ENCODE assay signal across 8 cellular contexts in genomic region chr11:125941606-125942275, GRCh38. TPM values are rescaled to one million over a fixed set of nuclear protein-coding genes. Genes with fewer than 3 reads are reported as not detected.
DNase-seq lines count a peak whose midpoint lies in the region; ATAC-seq and TF ChIP-seq lines count a peak whose summit lies in the region.

No MANE protein-coding gene starts in this region.

- peak overlapping the region; percentile 67 for H3K27ac Mint-ChIP-seq in T-helper 17 cell
- peak overlapping the region; percentile 32 for H3K27ac Mint-ChIP-seq in MCF 10A (ENCODE audit: low read depth, unreplicated experiment)
- no peak overlapping the region for H3K27ac Mint-ChIP-seq in natural killer cell treated with Interleukin-12 subunit alpha and Interleukin-12 subunit beta and Interleukin-15 and Interleukin-18, amount 100 ng/mL, for 72 hours

- peak; percentile 0 for DNase-seq in NCI-H1694 treated with DMSO at 0.1 percent for 48 hours (lab: John Stamatoyannopoulos, UW)
- DNase-seq in NCI-H1694 (lab: John Stamatoyannopoulos, UW), result no peak
- DNase-seq in NCI-H1092 treated with DMSO at 0.1 percent for 48 hours (lab: John Stamatoyannopoulos, UW), result peak; percentile 73
- DNase-seq in T-helper 17 cell, result peak in 2 of 3 donors; percentile 13 to 28
- DNase-seq in MCF 10A (ENCODE audit: unreplicated experiment), result peak; percentile 61
- DNase-seq in kidney glomerular epithelial cell (lab: John Stamatoyannopoulos, UW), result peak; percentile 30
- peak in 2 of 3 experiments; percentile 9 to 29 for DNase-seq in stimulated activated CD4-positive, alpha-beta T cell treated with anti-CD3 and anti-CD28 coated beads, TNF-alpha, amount 100 ng/mL, for 4 hours (ENCODE audit: low read depth in 3 of 3)
- DNase-seq in natural killer cell treated with Interleukin-12 subunit alpha and Interleukin-12 subunit beta and Interleukin-15 and Interleukin-18, amount 100 ng/mL, for 72 hours (ENCODE audit: low spot score), result no peak

- H3K4me1 Mint-ChIP-seq in T-helper 17 cell (peaks cover 19% of the 10 kb centered on the region), MCF 10A (ENCODE audit: insufficient read depth, unreplicated experiment) (peaks cover 9% of the 10 kb centered on the region)
- H3K4me1 Mint-ChIP-seq in natural killer cell treated with Interleukin-12 subunit alpha and Interleukin-12 subunit beta and Interleukin-15 and Interleukin-18, amount 100 ng/mL, for 72 hours (ENCODE audit: low read depth in 2 of 2), result peaks cover 6% of the 10 kb centered on the region in 2 donors

- H3K27me3 Mint-ChIP-seq in T-helper 17 cell, result peaks cover 12% of the 10 kb centered on the region
- no peaks in the 10 kb centered on the region for H3K27me3 Mint-ChIP-seq in MCF 10A (ENCODE audit: insufficient read depth, unreplicated experiment)
- H3K27me3 Mint-ChIP-seq in natural killer cell treated with Interleukin-12 subunit alpha and Interleukin-12 subunit beta and Interleukin-15 and Interleukin-18, amount 100 ng/mL, for 72 hours, result peaks cover 6 to 11% of the 10 kb centered on the region in 2 donors

- peak; percentile 70 for ATAC-seq in T-helper 17 cell
- ATAC-seq in natural killer cell treated with Interleukin-12 subunit alpha and Interleukin-12 subunit beta and Interleukin-15 and Interleukin-18, amount 100 ng/mL, for 72 hours, result no peak

- no peaks in the 10 kb centered on the region for H3K36me3 Mint-ChIP-seq in T-helper 17 cell (ENCODE audit: low read depth)
- H3K36me3 Mint-ChIP-seq in MCF 10A (ENCODE audit: insufficient read depth, unreplicated experiment), result no peaks in the 10 kb centered on the region
- no peaks in the 10 kb centered on the region for H3K36me3 Mint-ChIP-seq in natural killer cell treated with Interleukin-12 subunit alpha and Interleukin-12 subunit beta and Interleukin-15 and Interleukin-18, amount 100 ng/mL, for 72 hours

- CTCF ChIA-PET in MCF 10A (lab: Yijun Ruan, JAX), result interaction anchor here (0.6 to 7.4 kb wide), 47 partner anchors 9 to 764 kb away, joined by 3 to 137 read pairs (median 4); partner anchors contain the start of genes CDON and DDX25

- POLR2A ChIA-PET in MCF 10A (lab: Yijun Ruan, JAX), result interaction anchor here (1.3 to 2.7 kb wide), 2 partner anchors 120 to 172 kb away, joined by 6 to 14 read pairs; partner anchors contain the start of gene CDON

- intact Hi-C loops in MCF 10A (cut with micrococcal nuclease), result loop anchor here (1.0 kb wide), 2 partner anchors 120 to 253 kb away; no protein-coding TSS in a partner anchor

- no TSS peak for BruUV-seq in MCF 10A (replicated peaks; lab: Mats Ljungman, UMichigan)

- H3K9me3 Mint-ChIP-seq in MCF 10A (ENCODE audit: unreplicated experiment), result no peaks in the 10 kb centered on the region
- no peaks in the 10 kb centered on the region for H3K9me3 Mint-ChIP-seq in natural killer cell treated with Interleukin-12 subunit alpha and Interleukin-12 subunit beta and Interleukin-15 and Interleukin-18, amount 100 ng/mL, for 72 hours

- H3K9me3 ChIP-seq in T-helper 17 cell (ENCODE audit: control insufficient read depth, low read length, poor library complexity, severe bottlenecking), result no peaks in the 10 kb centered on the region

- peak; percentile 70 for TF ChIP-seq CTCF in MCF 10A (IDR thresholded peaks at IDR 0.05; ENCODE audit: unreplicated experiment)

- peak overlapping the region; percentile 33 for H3K4me3 Mint-ChIP-seq in T-helper 17 cell
- no peak overlapping the region for H3K4me3 Mint-ChIP-seq in MCF 10A (ENCODE audit: unreplicated experiment)
- no peak overlapping the region for H3K4me3 Mint-ChIP-seq in natural killer cell treated with Interleukin-12 subunit alpha and Interleukin-12 subunit beta and Interleukin-15 and Interleukin-18, amount 100 ng/mL, for 72 hours

RNA-seq across cellular contexts. Expression of gene VSIG10L2, which starts 4.1 kb away (rescaled TPM):
- total RNA-seq in T-helper 17 cell (not detected), MCF 10A (2022) (not detected in 2 replicates)
- total RNA-seq in natural killer cell treated with Interleukin-12 subunit alpha and Interleukin-12 subunit beta and Interleukin-15 and Interleukin-18, amount 100 ng/mL, for 72 hours, result not detected

RNA-seq across cellular contexts. Expression of gene DDX25, which starts 37.4 kb away (rescaled TPM):
- total RNA-seq in T-helper 17 cell (not detected), MCF 10A (2022) (not detected in 2 replicates)
- not detected for total RNA-seq in natural killer cell treated with Interleukin-12 subunit alpha and Interleukin-12 subunit beta and Interleukin-15 and Interleukin-18, amount 100 ng/mL, for 72 hours

RNA-seq across cellular contexts. Expression of gene PUS3, which starts 38.7 kb away (rescaled TPM):
- total RNA-seq in T-helper 17 cell (1 to 10 TPM; 3.5 to 4.1 TPM), MCF 10A (2022) (12.7 and 16.5 TPM in 2 replicates)
- 10 to 100 TPM; 11.6 to 12.9 TPM for total RNA-seq in natural killer cell treated with Interleukin-12 subunit alpha and Interleukin-12 subunit beta and Interleukin-15 and Interleukin-18, amount 100 ng/mL, for 72 hours

RNA-seq across cellular contexts. Expression of gene HYLS1, which starts 54.3 kb away (rescaled TPM):
- total RNA-seq in T-helper 17 cell (1 to 10 TPM; 3.3 to 3.9 TPM), MCF 10A (2022) (7.9 and 10.2 TPM in 2 replicates)
- 1 to 10 TPM; 6.4 to 8.4 TPM for total RNA-seq in natural killer cell treated with Interleukin-12 subunit alpha and Interleukin-12 subunit beta and Interleukin-15 and Interleukin-18, amount 100 ng/mL, for 72 hours

Comparison
In these comparisons a context has a peak if more than half of its experiments do, and no peak if none do; other contexts are left out.
1. DNase-seq: peak in NCI-H1694 treated with DMSO at 0.1 percent for 48 hours (single experiment), NCI-H1092 treated with DMSO at 0.1 percent for 48 hours (single experiment), T-helper 17 cell (2 of 3), MCF 10A (single experiment), kidney glomerular epithelial cell (single experiment) and stimulated activated CD4-positive, alpha-beta T cell treated with anti-CD3 and anti-CD28 coated beads, TNF-alpha, amount 100 ng/mL, for 4 hours (2 of 3); none in NCI-H1694 (single experiment) and natural killer cell treated with Interleukin-12 subunit alpha and Interleukin-12 subunit beta and Interleukin-15 and Interleukin-18, amount 100 ng/mL, for 72 hours (single experiment).
2. H3K27ac Mint-ChIP-seq: peak in T-helper 17 cell (single experiment) and MCF 10A (single experiment); none in natural killer cell treated with Interleukin-12 subunit alpha and Interleukin-12 subunit beta and Interleukin-15 and Interleukin-18, amount 100 ng/mL, for 72 hours (0 of 2).